Comparison of ENCODE assay signal across 10 cellular contexts in genomic region chr3:29525254-29525881, GRCh38.
DNase-seq lines count a peak whose midpoint lies in the region; ATAC-seq and TF ChIP-seq lines count a peak whose summit lies in the region.
"Had no signal": no experiment of that assay in that cellular context is flagged by ENCODE, and none has a peak within 500 bp of the region (broad histone marks: within the 10 kb centered on the region; RNA-seq: fewer than 3 reads in every experiment).

No MANE protein-coding gene starts in this region.

- H3K4me3 Mint-ChIP-seq in WTC11, result no peak overlapping the region
- no peak overlapping the region for H3K4me3 Mint-ChIP-seq in natural killer cell treated with Interleukin-12 subunit alpha and Interleukin-12 subunit beta and Interleukin-15 and Interleukin-18, amount 100 ng/mL, for 72 hours

- no peak overlapping the region for H3K9ac ChIP-seq in neuronal stem cell (ENCODE audit: low read depth, low read length, poor library complexity)

- no peak overlapping the region for H4K8ac ChIP-seq in neuronal stem cell (ENCODE audit: low read depth, low read length)

- CTCF ChIA-PET in WTC11 (lab: Charles Lee), result no interaction called here

- H3K14ac ChIP-seq in neuronal stem cell (ENCODE audit: low read length), result no peak overlapping the region

- no peak overlapping the region for H3K4ac ChIP-seq in neuronal stem cell (ENCODE audit: low read length)

- H3K23ac ChIP-seq in neuronal stem cell (ENCODE audit: low read depth, low read length, poor library complexity), result no peak overlapping the region

- no peak overlapping the region for H2BK15ac ChIP-seq in neuronal stem cell (ENCODE audit: low read length)

- no peak overlapping the region for H3K4me2 ChIP-seq in neuronal stem cell (ENCODE audit: insufficient read depth, low read length, poor library complexity, severe bottlenecking)

- no peaks in the 10 kb centered on the region for H3K36me3 Mint-ChIP-seq in WTC11
- H3K36me3 Mint-ChIP-seq in natural killer cell treated with Interleukin-12 subunit alpha and Interleukin-12 subunit beta and Interleukin-15 and Interleukin-18, amount 100 ng/mL, for 72 hours, result no peaks in the 10 kb centered on the region

- peaks cover 3% of the 10 kb centered on the region; the same call in 1 of the 2 replicates for H3K4me1 Mint-ChIP-seq in WTC11
- H3K4me1 Mint-ChIP-seq in natural killer cell treated with Interleukin-12 subunit alpha and Interleukin-12 subunit beta and Interleukin-15 and Interleukin-18, amount 100 ng/mL, for 72 hours (ENCODE audit: low read depth in 2 of 2), result no peaks in the 10 kb centered on the region

- H2BK120ac ChIP-seq in neuronal stem cell (ENCODE audit: low read depth, low read length), result no peak overlapping the region

- no peak overlapping the region for H2BK5ac ChIP-seq in neuronal stem cell (ENCODE audit: low read length)

- peaks cover 0 to 5% of the 10 kb centered on the region in 2 donors for H3K4me1 ChIP-seq in neuronal stem cell (ENCODE audit: control insufficient read depth in 2 of 2, insufficient read depth in 1 of 2, low read depth in 1 of 2, low read length in 2 of 2)

- no peaks in the 10 kb centered on the region; the same call in 1 of the 2 replicates for H3K27me3 Mint-ChIP-seq in WTC11 (ENCODE audit: low read depth)
- H3K27me3 Mint-ChIP-seq in natural killer cell treated with Interleukin-12 subunit alpha and Interleukin-12 subunit beta and Interleukin-15 and Interleukin-18, amount 100 ng/mL, for 72 hours, result no peaks in the 10 kb centered on the region

- POLR2A ChIA-PET in WTC11 (lab: Charles Lee), result no interaction called here

- no peak overlapping the region for H2BK12ac ChIP-seq in neuronal stem cell (ENCODE audit: low read length)

- no peaks in the 10 kb centered on the region for H3K36me3 ChIP-seq in neuronal stem cell (replicated peaks in 1 of 2; ENCODE audit: control insufficient read depth in 2 of 2, insufficient read depth in 2 of 2, low read length in 2 of 2)

- H3K27ac Mint-ChIP-seq in WTC11, result no peak overlapping the region
- no peak overlapping the region for H3K27ac Mint-ChIP-seq in natural killer cell treated with Interleukin-12 subunit alpha and Interleukin-12 subunit beta and Interleukin-15 and Interleukin-18, amount 100 ng/mL, for 72 hours

- peak overlapping the region; percentile 75 for H2AFZ ChIP-seq in neuronal stem cell (ENCODE audit: low read length)

- no peaks in the 10 kb centered on the region for H3K9me3 ChIP-seq in neuronal stem cell (replicated peaks in 1 of 2; ENCODE audit: control insufficient read depth in 2 of 2, insufficient read depth in 1 of 2, low read depth in 1 of 2, low read length in 2 of 2)

- ATAC-seq in WTC11 (no peak), HG03354 (IDR thresholded peaks at IDR 0.05; ENCODE audit: poor library complexity, severe bottlenecking, unreplicated experiment) (no peak)
- ATAC-seq in natural killer cell treated with Interleukin-12 subunit alpha and Interleukin-12 subunit beta and Interleukin-15 and Interleukin-18, amount 100 ng/mL, for 72 hours, result no peak
- ATAC-seq: Panc1 had no signal

- H3K18ac ChIP-seq in neuronal stem cell (ENCODE audit: low read length), result no peak overlapping the region

- DNase-seq in AG09309 (ENCODE audit: low read depth), result peak; percentile 62
- DNase-seq in NCI-H2227 treated with DMSO at 0.1 percent for 48 hours (lab: John Stamatoyannopoulos, UW), result peak; percentile 88
- peak; percentile 67 for DNase-seq in fibroblast of mammary gland (ENCODE audit: low read depth)
- DNase-seq in neuronal stem cell (ENCODE audit: low spot score), result no peak
- DNase-seq in WTC11 (ENCODE audit: low spot score), result no peak
- no peak for DNase-seq in natural killer cell treated with Interleukin-12 subunit alpha and Interleukin-12 subunit beta and Interleukin-15 and Interleukin-18, amount 100 ng/mL, for 72 hours (ENCODE audit: low spot score)
- no peak for DNase-seq in activated CD8-positive, alpha-beta memory T cell treated with anti-CD3 and anti-CD28 coated beads, Interleukin-2, amount 50 U/mL, for 48 hours

- H3K79me1 ChIP-seq in neuronal stem cell (ENCODE audit: low read depth, low read length), result no peaks in the 10 kb centered on the region

- TF ChIP-seq CTCF in AG09309 (IDR thresholded peaks at IDR 0.05; ENCODE audit: control insufficient read depth, insufficient read depth, low read depth, low read length, missing control alignments), result no peak
- no peak for TF ChIP-seq CTCF in fibroblast of mammary gland (conservative IDR thresholded peaks at IDR 0.05; ENCODE audit: control insufficient read depth, insufficient read depth, low read depth, low read length)
- no peak for TF ChIP-seq CTCF in WTC11 (IDR thresholded peaks at IDR 0.05)

- no peak overlapping the region for H4K91ac ChIP-seq in neuronal stem cell (ENCODE audit: low read depth, low read length, poor library complexity)

- no peaks in the 10 kb centered on the region for H3K9me3 Mint-ChIP-seq in WTC11
- H3K9me3 Mint-ChIP-seq in natural killer cell treated with Interleukin-12 subunit alpha and Interleukin-12 subunit beta and Interleukin-15 and Interleukin-18, amount 100 ng/mL, for 72 hours, result peaks cover 8% of the 10 kb centered on the region

- H3K27me3 ChIP-seq in neuronal stem cell (ENCODE audit: control insufficient read depth in 3 of 3, insufficient read depth in 3 of 3, low read depth in 1 of 3, low read length in 3 of 3), result no peaks in the 10 kb centered on the region

- no peak overlapping the region for H3K27ac ChIP-seq in neuronal stem cell (replicated peaks; ENCODE audit: low read length)
- H3K27ac ChIP-seq: HL-60 had no signal

- H3K4me3 ChIP-seq in AG09309 (ENCODE audit: control insufficient read depth, low read depth, low read length), result no peak overlapping the region
- no peak overlapping the region for H3K4me3 ChIP-seq in fibroblast of mammary gland (ENCODE audit: control insufficient read depth, low read depth, low read length)
- H3K4me3 ChIP-seq in neuronal stem cell (ENCODE audit: low read length in 2 of 2), result no peak overlapping the region

- no peak overlapping the region for H2AK5ac ChIP-seq in neuronal stem cell (ENCODE audit: low read depth, low read length)

- WGBS in neuronal stem cell (ENCODE audit: extremely low coverage in 2 of 2, insufficient read length in 2 of 2, insufficient replicate concordance in 1 of 2), 2 donors, result no CpG with 5 or more reads among the region's 1 CpG

TF ChIP-seq in WTC11, 78 proteins besides CTCF, POLR2A, EP300 and RAD21:
- TF ChIP-seq ZNF671 (CRISPR knock-in tag; IDR thresholded peaks at IDR 0.05), result no peak
- no peak for TF ChIP-seq ZNF396 (CRISPR knock-in tag; IDR thresholded peaks at IDR 0.05; ENCODE audit: borderline replicate concordance)
- TF ChIP-seq ZNF423 (CRISPR knock-in tag; IDR thresholded peaks at IDR 0.05), result no peak
- no peak for TF ChIP-seq PRDM15 (CRISPR knock-in tag; IDR thresholded peaks at IDR 0.05)
- TF ChIP-seq KAT7 (CRISPR knock-in tag; IDR thresholded peaks at IDR 0.05; ENCODE audit: borderline replicate concordance), result no peak
- TF ChIP-seq ZNF512 (CRISPR knock-in tag; IDR thresholded peaks at IDR 0.05; ENCODE audit: borderline replicate concordance), result no peak
- TF ChIP-seq NFATC4 (CRISPR knock-in tag; IDR thresholded peaks at IDR 0.05), result no peak
- no peak for TF ChIP-seq ZNF416 (CRISPR knock-in tag; IDR thresholded peaks at IDR 0.05)
- no peak for TF ChIP-seq ZNF263 (CRISPR knock-in tag; IDR thresholded peaks at IDR 0.05; ENCODE audit: low read depth)
- no peak for TF ChIP-seq SMAD4 (CRISPR knock-in tag; IDR thresholded peaks at IDR 0.05)
- no peak for TF ChIP-seq ZNF232 (CRISPR knock-in tag; IDR thresholded peaks at IDR 0.05)

Comparison
In these comparisons a context has a peak if more than half of its experiments do, and no peak if none do; other contexts are left out.
1. DNase-seq: peak in AG09309 (single experiment), NCI-H2227 treated with DMSO at 0.1 percent for 48 hours (single experiment) and fibroblast of mammary gland (single experiment); none in neuronal stem cell (single experiment), WTC11 (single experiment), natural killer cell treated with Interleukin-12 subunit alpha and Interleukin-12 subunit beta and Interleukin-15 and Interleukin-18, amount 100 ng/mL, for 72 hours (single experiment) and activated CD8-positive, alpha-beta memory T cell treated with anti-CD3 and anti-CD28 coated beads, Interleukin-2, amount 50 U/mL, for 48 hours (single experiment).